ENCODE assay signal across 17 cellular contexts in genomic region chr10:104273291-104273690, GRCh38. TPM values are rescaled to one million over a fixed set of nuclear protein-coding genes. Genes with fewer than 3 reads are reported as not detected.
DNase-seq lines count a peak whose midpoint lies in the region; ATAC-seq and TF ChIP-seq lines count a peak whose summit lies in the region.
"Had no signal": no experiment of that assay in that cellular context is flagged by ENCODE, and none has a peak within 500 bp of the region (broad histone marks: within the 10 kb centered on the region; RNA-seq: fewer than 3 reads in every experiment).

No MANE protein-coding gene starts in this region.

- ATAC-seq in PC-3: no peak

- intact Hi-C loops in PC-3 (cut with micrococcal nuclease): no loop called here

- TF ChIP-seq CTCF in PC-3 (conservative IDR thresholded peaks at IDR 0.05; ENCODE audit: low read depth, low read length): no peak
- no peak for TF ChIP-seq CTCF in fibroblast of lung (conservative IDR thresholded peaks at IDR 0.05 in 1 of 2, IDR thresholded peaks at IDR 0.05 in 1 of 2; ENCODE audit: low read depth in 1 of 2, low read length in 2 of 2)
- TF ChIP-seq CTCF in smooth muscle cell (IDR thresholded peaks at IDR 0.05; ENCODE audit: borderline replicate concordance, insufficient read depth, poor library complexity, severe bottlenecking): no peak

- H3K9me3 ChIP-seq in PC-3 (ENCODE audit: low read length): no peaks in the 10 kb centered on the region
- no peaks in the 10 kb centered on the region for H3K9me3 ChIP-seq in fibroblast of lung (ENCODE audit: control insufficient read depth, insufficient read depth, low read depth, low read length)
- no peaks in the 10 kb centered on the region for H3K9me3 ChIP-seq in smooth muscle cell (replicated peaks; ENCODE audit: low read depth)
- H3K9me3 ChIP-seq: Caco-2, Peyer's patch had no signal

- no peak overlapping the region for H3K9ac ChIP-seq in PC-3 (ENCODE audit: low read length)
- H3K9ac ChIP-seq in fibroblast of lung (ENCODE audit: insufficient read depth, low read length): no peak overlapping the region
- H3K9ac ChIP-seq in smooth muscle cell (ENCODE audit: low read depth): no peak overlapping the region

- H4K20me1 ChIP-seq in PC-3 (ENCODE audit: low read length) (no peaks in the 10 kb centered on the region), fibroblast of lung (ENCODE audit: control insufficient read depth, extremely low read depth, insufficient read depth, low read length) (no peaks in the 10 kb centered on the region), smooth muscle cell (ENCODE audit: low read depth) (no peaks in the 10 kb centered on the region)

- WGBS in smooth muscle cell (ENCODE audit: low lambda C conversion rate): 71% methylated on average over 1 of the region's 1 CpG

- no peak overlapping the region for H3K4me2 ChIP-seq in PC-3 (ENCODE audit: low read length)
- H3K4me2 ChIP-seq in fibroblast of lung (ENCODE audit: extremely low read depth, insufficient read depth, low read length): no peak overlapping the region
- H3K4me2 ChIP-seq in smooth muscle cell: peak overlapping the region; percentile 33

- H3K4me1 ChIP-seq in PC-3 (ENCODE audit: insufficient read depth, low read length) (peaks cover 24% of the 10 kb centered on the region), fibroblast of lung (ENCODE audit: control insufficient read depth, extremely low read depth, insufficient read depth, low read length) (peaks cover 14% of the 10 kb centered on the region), smooth muscle cell (ENCODE audit: low read depth) (peaks cover 5% of the 10 kb centered on the region)
- H3K4me1 ChIP-seq: Caco-2 had no signal

- no peaks in the 10 kb centered on the region for H3K9me2 ChIP-seq in PC-3 (replicated peaks; ENCODE audit: low read length)

- POLR2A ChIA-PET in PC-3 (lab: Charles Lee; ENCODE audit: unreplicated experiment): no interaction called here

- CTCF ChIA-PET in PC-3 (lab: Charles Lee): interaction anchor here (2.6 kb wide), 1 partner anchor 27 kb away, joined by 10 read pairs; no protein-coding TSS in a partner anchor

- DNase-seq in EL (peak; percentile 55), PC-3 (peak; percentile 7), fibroblast of lung (ENCODE audit: low read depth in 2 of 2) (no peak), smooth muscle cell (lab: John Stamatoyannopoulos, UW; ENCODE audit: unreplicated experiment) (no peak), DMS79 treated with DMSO at 0.1 percent for 48 hours (lab: John Stamatoyannopoulos, UW) (no peak)
- DNase-seq in central memory CD4-positive, alpha-beta T cell: no peak
- no peak for DNase-seq in effector CD8-positive, alpha-beta T cell (lab: John Stamatoyannopoulos, UW)
- DNase-seq: Caco-2; CD4-positive, alpha-beta T cell; H7; Karpas-422; NCI-H1436; NCI-H2029; NCI-H2171; NCI-H446; Peyer's patch had no signal

- H3K4me3 ChIP-seq in PC-3 (ENCODE audit: low read length): no peak overlapping the region
- no peak overlapping the region for H3K4me3 ChIP-seq in fibroblast of lung (replicated peaks in 1 of 4; ENCODE audit: control extremely low read depth in 1 of 4, insufficient read depth in 1 of 4, low read depth in 3 of 4, low read length in 4 of 4)
- no peak overlapping the region for H3K4me3 ChIP-seq in smooth muscle cell
- H3K4me3 ChIP-seq: Peyer's patch had no signal

- H3K36me3 ChIP-seq in PC-3 (ENCODE audit: low read depth, low read length) (no peaks in the 10 kb centered on the region; the same call in 1 of the 2 replicates), fibroblast of lung (ENCODE audit: control insufficient read depth, insufficient read depth, low read length) (peaks cover 2% of the 10 kb centered on the region), smooth muscle cell (ENCODE audit: low read depth) (no peaks in the 10 kb centered on the region)
- H3K36me3 ChIP-seq: Peyer's patch had no signal

- no TSS peak for BruUV-seq in PC-3 (replicated peaks; lab: Mats Ljungman, UMichigan)

- H3F3A ChIP-seq in PC-3 (ENCODE audit: low read length, unreplicated experiment): no peaks in the 10 kb centered on the region
- peaks cover 11% of the 10 kb centered on the region for H3F3A ChIP-seq in smooth muscle cell (ENCODE audit: low read depth)

- no peak overlapping the region for H2AFZ ChIP-seq in PC-3 (ENCODE audit: low read length)
- H2AFZ ChIP-seq in fibroblast of lung (ENCODE audit: low read length): no peak overlapping the region
- no peak overlapping the region for H2AFZ ChIP-seq in smooth muscle cell (ENCODE audit: low read depth)

- no peaks in the 10 kb centered on the region for H3K27me3 ChIP-seq in PC-3 (ENCODE audit: low read length)
- H3K27me3 ChIP-seq in fibroblast of lung (ENCODE audit: control insufficient read depth, insufficient read depth, low read length): no peaks in the 10 kb centered on the region
- no peaks in the 10 kb centered on the region for H3K27me3 ChIP-seq in smooth muscle cell (ENCODE audit: low read depth)
- H3K27me3 ChIP-seq: Peyer's patch had no signal

- H3K27ac ChIP-seq in PC-3 (ENCODE audit: low read length): no peak overlapping the region
- H3K27ac ChIP-seq in fibroblast of lung (ENCODE audit: insufficient read depth, low read length): peak overlapping the region; percentile 53
- peak overlapping the region; percentile 32 for H3K27ac ChIP-seq in smooth muscle cell (ENCODE audit: low read depth)
- H3K27ac ChIP-seq: Peyer's patch had no signal

- peaks cover 16% of the 10 kb centered on the region for H3K79me2 ChIP-seq in PC-3 (ENCODE audit: low read length)
- no peaks in the 10 kb centered on the region for H3K79me2 ChIP-seq in fibroblast of lung (ENCODE audit: control insufficient read depth, insufficient read depth, low read length)
- H3K79me2 ChIP-seq in smooth muscle cell (ENCODE audit: low read depth): no peaks in the 10 kb centered on the region

RNA-seq across cellular contexts. Expression of gene GSTO2, which starts 4.3 kb away (rescaled TPM):
- 8.1 and 13.8 TPM in 2 replicates for total RNA-seq in PC-3 (2014; rRNA removed)
- total RNA-seq in fibroblast of lung: 2.1 and 3.1 TPM in 2 replicates
- polyA plus RNA-seq in fibroblast of lung: 2.9 and 5.9 TPM in 2 replicates
- 2.8 and 4.8 TPM in 2 replicates for polyA plus RNA-seq in fibroblast of lung (2012)
- polyA minus RNA-seq in fibroblast of lung (ENCODE audit: low replicate concordance): 2.4 and 2.7 TPM in 2 replicates
- total RNA-seq in smooth muscle cell: 1.8 and 2.1 TPM in 2 replicates
- 3.7 and 4.9 TPM in 2 replicates for polyA plus RNA-seq in smooth muscle cell

RNA-seq across cellular contexts. Expression of gene GSTO1, which starts 18.6 kb away (rescaled TPM):
- 38.2 and 46.0 TPM in 2 replicates for total RNA-seq in PC-3 (2014; rRNA removed)
- total RNA-seq in fibroblast of lung: 145 and 151 TPM in 2 replicates
- polyA plus RNA-seq in fibroblast of lung: 249 and 311 TPM in 2 replicates
- 243 and 320 TPM in 2 replicates for polyA plus RNA-seq in fibroblast of lung (2012)
- polyA minus RNA-seq in fibroblast of lung (ENCODE audit: low replicate concordance): 11.0 and 14.4 TPM in 2 replicates
- total RNA-seq in smooth muscle cell: 293 and 297 TPM in 2 replicates
- polyA plus RNA-seq in smooth muscle cell: 407 and 440 TPM in 2 replicates

RNA-seq across cellular contexts. Expression of gene CFAP43, which starts 41.1 kb away (rescaled TPM):
- total RNA-seq in PC-3 (2014; rRNA removed): 0.17 and 0.44 TPM in 2 replicates
- under 0.01 and 0.26 TPM in 2 replicates for total RNA-seq in fibroblast of lung
- 0.06 and 0.10 TPM in 2 replicates for polyA plus RNA-seq in fibroblast of lung
- polyA plus RNA-seq in fibroblast of lung (2012): 0.08 TPM in 1 of 2 replicates, not detected in the other
- not detected in 2 replicates for polyA minus RNA-seq in fibroblast of lung (ENCODE audit: low replicate concordance)
- 0.04 and 0.49 TPM in 2 replicates for total RNA-seq in smooth muscle cell
- 0.50 and 0.63 TPM in 2 replicates for polyA plus RNA-seq in smooth muscle cell
- total RNA-seq: CD4-positive, alpha-beta T cell had no signal
- polyA plus RNA-seq: IgD-negative memory B cell had no signal

Comparison
In these comparisons a context has a peak if more than half of its experiments do, and no peak if none do; other contexts are left out.
1. DNase-seq: peak in EL (single experiment) and PC-3 (single experiment); none in fibroblast of lung (0 of 2), smooth muscle cell (single experiment), central memory CD4-positive, alpha-beta T cell (single experiment), DMS79 treated with DMSO at 0.1 percent for 48 hours (single experiment) and effector CD8-positive, alpha-beta T cell (single experiment).